Comparison of ENCODE assay signal across 12 cellular contexts in genomic region chr6:64683682-64684081, GRCh38.
DNase-seq lines count a peak whose midpoint lies in the region; ATAC-seq and TF ChIP-seq lines count a peak whose summit lies in the region.
"Had no signal": no experiment of that assay in that cellular context is flagged by ENCODE, and none has a peak within 500 bp of the region (broad histone marks: within the 10 kb centered on the region; RNA-seq: fewer than 3 reads in every experiment).

No MANE protein-coding gene starts in this region.

- no peak for TF ChIP-seq POLR2A in GM18505 (IDR thresholded peaks at IDR 0.05; ENCODE audit: borderline replicate concordance, extremely low read depth, insufficient read depth, insufficient read length)

- in situ Hi-C loops in KBM-7 (cut with MboI; ENCODE audit: low pct_unique_long_range_greater_than_20kb, low sequenced_read_pairs) (no loop called here), astrocyte of the cerebellum (cut with HindIII; ENCODE audit: low sequenced_read_pairs) (no loop called here)

- H3K4me3 ChIP-seq in astrocyte of the cerebellum (ENCODE audit: low read depth, low read length): no peak overlapping the region
- H3K4me3 ChIP-seq: lung had no signal

- H3K27ac Mint-ChIP-seq in activated CD4-positive, alpha-beta T cell treated with anti-CD3 and anti-CD28 coated beads, Interleukin-2, amount 10 ng/mL, durations not matched to agents 24 days and 14 days: no peak overlapping the region

- no peak overlapping the region for H3K4me3 Mint-ChIP-seq in activated CD4-positive, alpha-beta T cell treated with anti-CD3 and anti-CD28 coated beads, Interleukin-2, amount 10 ng/mL, durations not matched to agents 24 days and 14 days

- H3K4me1 Mint-ChIP-seq in activated CD4-positive, alpha-beta T cell treated with anti-CD3 and anti-CD28 coated beads, Interleukin-2, amount 10 ng/mL, durations not matched to agents 24 days and 14 days: no peaks in the 10 kb centered on the region

- H3K9me3 Mint-ChIP-seq in activated CD4-positive, alpha-beta T cell treated with anti-CD3 and anti-CD28 coated beads, Interleukin-2, amount 10 ng/mL, durations not matched to agents 24 days and 14 days: peaks cover 8% of the 10 kb centered on the region

- DNase-seq in A172 (ENCODE audit: low spot score) (peak; percentile 77), KBM-7 (peak; percentile 70), astrocyte of the cerebellum (ENCODE audit: low read depth) (peak; percentile 74), iPS-NIHi11 (ENCODE audit: low spot score) (peak; percentile 55), cerebellar cortex (ENCODE audit: low spot score) (no peak)
- DNase-seq in stimulated activated CD8-positive, alpha-beta memory T cell treated with anti-CD3 and anti-CD28 coated beads, Interleukin-4, amount 100 ng/mL, for 48 hours: no peak
- no peak for DNase-seq in activated CD4-positive, alpha-beta T cell treated with anti-CD3 and anti-CD28 coated beads, Interleukin-2, amount 10 ng/mL, durations not matched to agents 24 days and 14 days
- DNase-seq: activated T-cell treated with anti-CD3 and anti-CD28 coated beads for 4 hours, DMS79, NCI-H2227 treated with DMSO at 0.1 percent for 48 hours had no signal

- intact Hi-C loops in activated CD4-positive, alpha-beta T cell treated with anti-CD3 and anti-CD28 coated beads, Interleukin-2, amount 10 ng/mL, durations not matched to agents 24 days and 14 days (cut with micrococcal nuclease): no loop called here

- no peak for ATAC-seq in GM18505 (IDR thresholded peaks at IDR 0.05; ENCODE audit: unreplicated experiment)

- no peaks in the 10 kb centered on the region for H3K36me3 Mint-ChIP-seq in activated CD4-positive, alpha-beta T cell treated with anti-CD3 and anti-CD28 coated beads, Interleukin-2, amount 10 ng/mL, durations not matched to agents 24 days and 14 days (ENCODE audit: low read depth)

- no peak for TF ChIP-seq CTCF in astrocyte of the cerebellum (IDR thresholded peaks at IDR 0.05; ENCODE audit: low read depth, low read length, missing control alignments)

- H3K27me3 Mint-ChIP-seq in activated CD4-positive, alpha-beta T cell treated with anti-CD3 and anti-CD28 coated beads, Interleukin-2, amount 10 ng/mL, durations not matched to agents 24 days and 14 days: no peaks in the 10 kb centered on the region

Comparison
In these comparisons a context has a peak if more than half of its experiments do, and no peak if none do; other contexts are left out.
1. DNase-seq: peak in A172 (single experiment), KBM-7 (single experiment), astrocyte of the cerebellum (single experiment) and iPS-NIHi11 (single experiment); none in cerebellar cortex (single experiment), stimulated activated CD8-positive, alpha-beta memory T cell treated with anti-CD3 and anti-CD28 coated beads, Interleukin-4, amount 100 ng/mL, for 48 hours (single experiment) and activated CD4-positive, alpha-beta T cell treated with anti-CD3 and anti-CD28 coated beads, Interleukin-2, amount 10 ng/mL, durations not matched to agents 24 days and 14 days (single experiment).